In the genomic region with DNA sequence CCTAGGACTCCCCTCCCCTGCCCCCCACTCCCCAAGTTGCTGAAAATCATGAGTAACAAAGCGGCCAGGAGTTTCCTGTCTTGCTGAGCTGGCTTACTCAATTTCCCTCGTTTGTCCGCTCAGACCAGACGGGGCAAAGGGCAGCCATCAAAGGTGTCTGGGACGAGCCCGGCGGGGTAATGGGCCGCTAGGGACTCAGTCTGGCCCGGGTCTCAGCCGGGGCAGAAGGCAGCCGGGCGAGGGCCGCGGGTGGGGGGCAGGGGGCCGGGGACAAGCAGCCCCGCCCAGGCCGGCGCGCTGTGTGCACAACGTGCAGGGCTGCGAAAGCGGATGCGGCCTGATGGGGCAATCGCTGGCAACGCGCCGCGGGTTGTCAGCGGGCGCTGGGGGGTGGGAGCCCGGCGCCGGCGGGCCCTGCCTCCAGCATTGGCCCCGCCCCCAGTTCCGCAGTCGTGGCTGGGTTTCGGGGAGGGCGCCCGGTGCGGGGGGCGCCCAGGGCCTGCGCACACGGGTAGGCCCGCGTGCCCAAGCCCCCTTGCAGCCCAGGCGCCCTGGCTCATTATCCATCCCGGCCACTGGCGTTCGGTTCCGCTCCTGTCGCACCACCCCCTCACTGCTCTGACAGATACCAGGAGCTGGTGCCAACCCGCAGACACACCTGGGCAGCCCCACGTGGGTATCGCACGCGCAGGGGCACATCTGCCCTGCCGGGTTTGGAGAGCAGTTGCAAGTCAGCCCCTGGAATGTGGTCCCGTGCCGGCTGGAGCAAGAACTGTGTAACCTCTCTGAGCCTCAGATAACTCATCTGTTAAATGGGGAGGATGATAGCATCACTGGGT, we compare ENCODE assay signal across 8 cellular contexts. TPM values are rescaled to one million over a fixed set of nuclear protein-coding genes. Genes with fewer than 3 reads are reported as not detected.
DNase-seq lines count a peak whose midpoint lies in the region; ATAC-seq and TF ChIP-seq lines count a peak whose summit lies in the region.

No MANE protein-coding gene starts in this region.

- H3K79me2 ChIP-seq in fibroblast of lung (ENCODE audit: control insufficient read depth, insufficient read depth, low read length): no peaks in the 10 kb centered on the region

- H3K9me3 ChIP-seq in fibroblast of lung (ENCODE audit: control insufficient read depth, insufficient read depth, low read depth, low read length): no peaks in the 10 kb centered on the region

- no peaks in the 10 kb centered on the region for H3K9me3 Mint-ChIP-seq in activated T-helper 1 cell treated with anti-CD3 and anti-CD28 coated beads, Interleukin-12 subunit alpha, Interleukin-12 subunit beta, Interleukin-2, Interleukin-4 antibody, amounts not matched to agents 30 ng/mL and 10 ng/mL and 1 ng/mL, durations not matched to agents 14 hours and 24 hours and 36 hours
- no peaks in the 10 kb centered on the region for H3K9me3 Mint-ChIP-seq in natural killer cell

- peaks cover 70% of the 10 kb centered on the region for H3K4me1 Mint-ChIP-seq in activated T-helper 1 cell treated with anti-CD3 and anti-CD28 coated beads, Interleukin-12 subunit alpha, Interleukin-12 subunit beta, Interleukin-2, Interleukin-4 antibody, amounts not matched to agents 30 ng/mL and 10 ng/mL and 1 ng/mL, durations not matched to agents 14 hours and 24 hours and 36 hours (ENCODE audit: low read depth)
- peaks cover 52 to 69% of the 10 kb centered on the region in 2 donors for H3K4me1 Mint-ChIP-seq in natural killer cell

- H3K36me3 Mint-ChIP-seq in activated T-helper 1 cell treated with anti-CD3 and anti-CD28 coated beads, Interleukin-12 subunit alpha, Interleukin-12 subunit beta, Interleukin-2, Interleukin-4 antibody, amounts not matched to agents 30 ng/mL and 10 ng/mL and 1 ng/mL, durations not matched to agents 14 hours and 24 hours and 36 hours (ENCODE audit: low read depth): no peaks in the 10 kb centered on the region
- no peaks in the 10 kb centered on the region for H3K36me3 Mint-ChIP-seq in natural killer cell

- no peaks in the 10 kb centered on the region for H3K27me3 ChIP-seq in fibroblast of lung (ENCODE audit: control insufficient read depth, insufficient read depth, low read length)

- no peaks in the 10 kb centered on the region for H3K27me3 Mint-ChIP-seq in activated T-helper 1 cell treated with anti-CD3 and anti-CD28 coated beads, Interleukin-12 subunit alpha, Interleukin-12 subunit beta, Interleukin-2, Interleukin-4 antibody, amounts not matched to agents 30 ng/mL and 10 ng/mL and 1 ng/mL, durations not matched to agents 14 hours and 24 hours and 36 hours (ENCODE audit: insufficient read depth)
- H3K27me3 Mint-ChIP-seq in natural killer cell (ENCODE audit: low read depth in 2 of 2): no peaks in the 10 kb centered on the region

- peak overlapping the region in 3 of 4 experiments; percentile 6 to 44 (median 18) for H3K4me3 ChIP-seq in fibroblast of lung (replicated peaks in 1 of 4; ENCODE audit: control extremely low read depth in 1 of 4, insufficient read depth in 1 of 4, low read depth in 3 of 4, low read length in 4 of 4)

- peaks cover 46% of the 10 kb centered on the region for H3K4me1 ChIP-seq in fibroblast of lung (ENCODE audit: control insufficient read depth, extremely low read depth, insufficient read depth, low read length)

- H4K20me1 ChIP-seq in fibroblast of lung (ENCODE audit: control insufficient read depth, extremely low read depth, insufficient read depth, low read length): no peaks in the 10 kb centered on the region

- H3K27ac ChIP-seq in fibroblast of lung (ENCODE audit: insufficient read depth, low read length): peak overlapping the region; percentile 92

- H3K4me3 Mint-ChIP-seq in activated T-helper 1 cell treated with anti-CD3 and anti-CD28 coated beads, Interleukin-12 subunit alpha, Interleukin-12 subunit beta, Interleukin-2, Interleukin-4 antibody, amounts not matched to agents 30 ng/mL and 10 ng/mL and 1 ng/mL, durations not matched to agents 14 hours and 24 hours and 36 hours: peak overlapping the region; percentile 80
- peak overlapping the region; percentile 75 for H3K4me3 Mint-ChIP-seq in natural killer cell

- H2AFZ ChIP-seq in fibroblast of lung (ENCODE audit: low read length): no peak overlapping the region

- TF ChIP-seq CTCF in fibroblast of lung (conservative IDR thresholded peaks at IDR 0.05 in 1 of 2, IDR thresholded peaks at IDR 0.05 in 1 of 2; ENCODE audit: low read depth in 1 of 2, low read length in 2 of 2) (peak in 1 of 2 donors; percentile 4), natural killer cell (IDR thresholded peaks at IDR 0.05) (no peak)

- H3K9ac ChIP-seq in fibroblast of lung (ENCODE audit: insufficient read depth, low read length): peak overlapping the region; percentile 78

- intact Hi-C loops in activated T-helper 1 cell treated with anti-CD3 and anti-CD28 coated beads, Interleukin-12 subunit alpha, Interleukin-12 subunit beta, Interleukin-2, Interleukin-4 antibody, amounts not matched to agents 30 ng/mL and 10 ng/mL and 1 ng/mL, durations not matched to agents 14 hours and 24 hours and 36 hours (cut with micrococcal nuclease): loop anchor here (1.0 kb wide), 6 partner anchors 9 to 58 kb away; no protein-coding TSS in a partner anchor
- intact Hi-C loops in natural killer cell (cut with micrococcal nuclease): loop anchor here (1.0 kb wide), 3 partner anchors 12 to 58 kb away; no protein-coding TSS in a partner anchor

- peak overlapping the region; percentile 98 for H3K27ac Mint-ChIP-seq in activated T-helper 1 cell treated with anti-CD3 and anti-CD28 coated beads, Interleukin-12 subunit alpha, Interleukin-12 subunit beta, Interleukin-2, Interleukin-4 antibody, amounts not matched to agents 30 ng/mL and 10 ng/mL and 1 ng/mL, durations not matched to agents 14 hours and 24 hours and 36 hours
- H3K27ac Mint-ChIP-seq in natural killer cell: peak overlapping the region; percentile 85 to 97

- H3K4me2 ChIP-seq in fibroblast of lung (ENCODE audit: extremely low read depth, insufficient read depth, low read length): peak overlapping the region; percentile 79

- DNase-seq in CMK (ENCODE audit: low read depth) (peak; percentile 90), HK-2 (ENCODE audit: unreplicated experiment) (peak; percentile 95), OCI-M1 (lab: John Stamatoyannopoulos, UW) (peak; percentile 99), fibroblast of lung (ENCODE audit: low read depth in 2 of 2) (peak; percentile 81 to 94), natural killer cell (peak; percentile 89)
- DNase-seq in activated T-helper 1 cell treated with anti-CD3 and anti-CD28 coated beads, Interleukin-12 subunit alpha, Interleukin-12 subunit beta, Interleukin-2, Interleukin-4 antibody, amounts not matched to agents 30 ng/mL and 10 ng/mL and 1 ng/mL, durations not matched to agents 14 hours and 24 hours and 36 hours (ENCODE audit: low spot score): peak; percentile 84
- peak; percentile 83 for DNase-seq in stimulated activated naive CD4-positive, alpha-beta T cell treated with Interleukin-2 at 50 U/mL for 16 hours (lab: John Stamatoyannopoulos, UW)

- ATAC-seq in GM19455 (IDR thresholded peaks at IDR 0.05; ENCODE audit: unreplicated experiment) (peak; percentile 61), natural killer cell (peak; percentile 68 to 87 (median 83))

- H3K36me3 ChIP-seq in fibroblast of lung (ENCODE audit: control insufficient read depth, insufficient read depth, low read length): no peaks in the 10 kb centered on the region

RNA-seq across cellular contexts. Expression of gene DNAJB12, which starts 35.1 kb away (rescaled TPM):
- total RNA-seq in activated T-helper 1 cell treated with anti-CD3 and anti-CD28 coated beads, Interleukin-12 subunit alpha, Interleukin-12 subunit beta, Interleukin-2, Interleukin-4 antibody, amounts not matched to agents 30 ng/mL and 10 ng/mL and 1 ng/mL, durations not matched to agents 14 hours and 24 hours and 36 hours: 32.4 and 38.0 TPM in 2 replicates
- total RNA-seq in fibroblast of lung (20.5 and 26.3 TPM in 2 replicates), natural killer cell (10 to 100 TPM; 47.3 to 54.2 (median 48.7) TPM)
- 16.0 and 17.2 TPM in 2 replicates for polyA plus RNA-seq in fibroblast of lung
- polyA plus RNA-seq in fibroblast of lung (2012): 28.0 and 28.7 TPM in 2 replicates
- 36.0 and 54.5 TPM in 2 replicates for polyA minus RNA-seq in fibroblast of lung (ENCODE audit: low replicate concordance)

RNA-seq across cellular contexts. Expression of gene DDIT4, which starts 45.9 kb away (rescaled TPM):
- 178 and 183 TPM in 2 replicates for total RNA-seq in activated T-helper 1 cell treated with anti-CD3 and anti-CD28 coated beads, Interleukin-12 subunit alpha, Interleukin-12 subunit beta, Interleukin-2, Interleukin-4 antibody, amounts not matched to agents 30 ng/mL and 10 ng/mL and 1 ng/mL, durations not matched to agents 14 hours and 24 hours and 36 hours
- total RNA-seq in fibroblast of lung (662 and 712 TPM in 2 replicates), natural killer cell (100 to 1,000 TPM; 174 to 232 (median 200) TPM)
- polyA plus RNA-seq in fibroblast of lung: 26.3 and 51.3 TPM in 2 replicates
- 41.9 and 71.5 TPM in 2 replicates for polyA plus RNA-seq in fibroblast of lung (2012)
- 16.6 and 31.2 TPM in 2 replicates for polyA minus RNA-seq in fibroblast of lung (ENCODE audit: low replicate concordance)

Comparison
In these comparisons a context has a peak if more than half of its experiments do, and no peak if none do; other contexts are left out.
1. Peak in every context shown above with its lines: DNase-seq, ATAC-seq, H3K4me3 ChIP-seq and H3K27ac ChIP-seq.